16 cellular contexts compared by ENCODE assay signal in genomic region chr10:119535837-119536507, GRCh38. TPM values are rescaled to one million over a fixed set of nuclear protein-coding genes. Genes with fewer than 3 reads are reported as not detected.
DNase-seq lines count a peak whose midpoint lies in the region; ATAC-seq and TF ChIP-seq lines count a peak whose summit lies in the region.
"Had no signal": no experiment of that assay in that cellular context is flagged by ENCODE, and none has a peak within 500 bp of the region (broad histone marks: within the 10 kb centered on the region; RNA-seq: fewer than 3 reads in every experiment).

No MANE protein-coding gene starts in this region.

- peak overlapping the region; percentile 25 for H3K4me3 Mint-ChIP-seq in activated T-cell treated with anti-CD3 and anti-CD28 coated beads, Interleukin-2, amount 50 U/mL, for 4 hours
- peak overlapping the region; percentile 89 for H3K4me3 Mint-ChIP-seq in activated CD8-positive, alpha-beta T cell treated with anti-CD3 and anti-CD28 coated beads, Interleukin-2, amount 10 ng/mL, durations not matched to agents 7 days and 5 days
- H3K4me3 Mint-ChIP-seq: naive B cell had no signal

- peak; percentile 57 to 58 for ATAC-seq in activated T-cell treated with anti-CD3 and anti-CD28 coated beads, Interleukin-2, amount 50 U/mL, for 4 hours
- no peak for ATAC-seq in activated CD8-positive, alpha-beta T cell treated with anti-CD3 and anti-CD28 coated beads, Interleukin-2, amount 10 ng/mL, durations not matched to agents 7 days and 5 days
- ATAC-seq in lower lobe of right lung, result no peak
- ATAC-seq: left lobe of liver had no signal

- no peaks in the 10 kb centered on the region for H3K27me3 Mint-ChIP-seq in activated T-cell treated with anti-CD3 and anti-CD28 coated beads, Interleukin-2, amount 50 U/mL, for 4 hours (ENCODE audit: low read depth)
- H3K27me3 Mint-ChIP-seq in activated CD8-positive, alpha-beta T cell treated with anti-CD3 and anti-CD28 coated beads, Interleukin-2, amount 10 ng/mL, durations not matched to agents 7 days and 5 days (ENCODE audit: low read depth), result no peaks in the 10 kb centered on the region
- H3K27me3 Mint-ChIP-seq: naive B cell had no signal

- no peak for DNase-seq in activated T-cell treated with anti-CD3 and anti-CD28 coated beads, Interleukin-2, amount 50 U/mL, for 4 hours
- no peak for DNase-seq in activated T-cell treated with anti-CD3 and anti-CD28 coated beads, Interleukin-2, amount 50 U/mL, for 1 hour
- DNase-seq in activated CD8-positive, alpha-beta T cell treated with anti-CD3 and anti-CD28 coated beads, Interleukin-2, amount 10 ng/mL, durations not matched to agents 7 days and 5 days, result no peak
- DNase-seq in brain microvascular endothelial cell, result no peak
- DNase-seq in NCI-H187 treated with DMSO at 0.1 percent for 48 hours (lab: John Stamatoyannopoulos, UW), result no peak
- DNase-seq in lower lobe of right lung, result no peak
- DNase-seq: Karpas-422; naive B cell; NCI-H1436; NCI-H446; stimulated activated CD4-positive, alpha-beta T cell treated with anti-CD3 and anti-CD28 coated beads, Interleukin-2, amount 100 ng/mL, for 24 hours; upper lobe of left lung had no signal

- intact Hi-C loops in lower lobe of right lung (cut with DNase I), result no loop called here

- H3K27ac Mint-ChIP-seq in activated CD8-positive, alpha-beta T cell treated with anti-CD3 and anti-CD28 coated beads, Interleukin-2, amount 10 ng/mL, durations not matched to agents 7 days and 5 days, result peak overlapping the region; percentile 94

- H3K4me1 ChIP-seq in muscle layer of colon (ENCODE audit: insufficient read depth, low read length) (peaks cover 78% of the 10 kb centered on the region), stomach smooth muscle (ENCODE audit: control insufficient read depth, insufficient read depth, low read length) (peaks cover 50% of the 10 kb centered on the region), lower lobe of right lung (peaks cover 22% of the 10 kb centered on the region)

- no peak for TF ChIP-seq CTCF in brain microvascular endothelial cell (IDR thresholded peaks at IDR 0.05; ENCODE audit: low read depth, low read length, missing control alignments)
- no peak for TF ChIP-seq CTCF in lower lobe of right lung (IDR thresholded peaks at IDR 0.05)

- CTCF ChIA-PET in activated CD8-positive, alpha-beta T cell treated with anti-CD3 and anti-CD28 coated beads, Interleukin-2, amount 10 ng/mL, durations not matched to agents 7 days and 5 days (lab: Charles Lee), result no interaction called here

- H3K36me3 ChIP-seq in muscle layer of colon (ENCODE audit: insufficient read depth, low read length) (no peaks in the 10 kb centered on the region), stomach smooth muscle (ENCODE audit: control insufficient read depth in 2 of 2, insufficient read depth in 2 of 2, low read length in 2 of 2) (no peaks in the 10 kb centered on the region), brain microvascular endothelial cell (replicated peaks) (no peaks in the 10 kb centered on the region), lower lobe of right lung (no peaks in the 10 kb centered on the region)
- H3K36me3 ChIP-seq: SJSA1, upper lobe of left lung had no signal

- in situ Hi-C loops in brain microvascular endothelial cell (cut with HindIII; ENCODE audit: low pct_ligation_motif_present, low sequenced_read_pairs), result no loop called here

- POLR2A ChIA-PET in activated CD8-positive, alpha-beta T cell treated with anti-CD3 and anti-CD28 coated beads, Interleukin-2, amount 10 ng/mL, durations not matched to agents 7 days and 5 days (lab: Charles Lee), result no interaction called here

- H3K9ac ChIP-seq in muscle layer of colon (ENCODE audit: low read length) (no peak overlapping the region), stomach smooth muscle (ENCODE audit: low read length in 2 of 2) (no peak overlapping the region)

- H3K27me3 ChIP-seq in muscle layer of colon (ENCODE audit: control insufficient read depth in 1 of 2, insufficient read depth in 2 of 2, low read length in 2 of 2) (no peaks in the 10 kb centered on the region), stomach smooth muscle (ENCODE audit: control insufficient read depth in 1 of 2, insufficient read depth in 2 of 2, low read length in 2 of 2) (no peaks in the 10 kb centered on the region), brain microvascular endothelial cell (replicated peaks) (no peaks in the 10 kb centered on the region), lower lobe of right lung (ENCODE audit: low read depth) (no peaks in the 10 kb centered on the region)
- H3K27me3 ChIP-seq: SJSA1, upper lobe of left lung had no signal

- no peaks in the 10 kb centered on the region for H3K9me3 Mint-ChIP-seq in activated T-cell treated with anti-CD3 and anti-CD28 coated beads, Interleukin-2, amount 50 U/mL, for 4 hours
- no peaks in the 10 kb centered on the region for H3K9me3 Mint-ChIP-seq in activated CD8-positive, alpha-beta T cell treated with anti-CD3 and anti-CD28 coated beads, Interleukin-2, amount 10 ng/mL, durations not matched to agents 7 days and 5 days (ENCODE audit: insufficient read depth)
- H3K9me3 Mint-ChIP-seq: naive B cell had no signal

- H3K27ac ChIP-seq in muscle layer of colon (ENCODE audit: low read depth, low read length), result peak overlapping the region; percentile 62
- peak overlapping the region; percentile 1 for H3K27ac ChIP-seq in stomach smooth muscle (ENCODE audit: low read length)
- H3K27ac ChIP-seq in brain microvascular endothelial cell, result no peak overlapping the region
- H3K27ac ChIP-seq in lower lobe of right lung, result no peak overlapping the region
- H3K27ac ChIP-seq: SJSA1, upper lobe of left lung had no signal

- no peaks in the 10 kb centered on the region for H3K9me3 ChIP-seq in muscle layer of colon (ENCODE audit: low read length)
- H3K9me3 ChIP-seq in stomach smooth muscle (ENCODE audit: control insufficient read depth in 2 of 2, low read length in 2 of 2), result no peaks in the 10 kb centered on the region
- H3K9me3 ChIP-seq in lower lobe of right lung, result no peaks in the 10 kb centered on the region
- H3K9me3 ChIP-seq: SJSA1, upper lobe of left lung had no signal

- H3K36me3 Mint-ChIP-seq in activated T-cell treated with anti-CD3 and anti-CD28 coated beads, Interleukin-2, amount 50 U/mL, for 4 hours (ENCODE audit: insufficient read depth), result peaks cover 12% of the 10 kb centered on the region
- H3K36me3 Mint-ChIP-seq in activated CD8-positive, alpha-beta T cell treated with anti-CD3 and anti-CD28 coated beads, Interleukin-2, amount 10 ng/mL, durations not matched to agents 7 days and 5 days (ENCODE audit: low read depth), result peaks cover 65% of the 10 kb centered on the region
- H3K36me3 Mint-ChIP-seq: naive B cell had no signal

- H3K4me3 ChIP-seq in muscle layer of colon (ENCODE audit: low read depth in 1 of 2, low read length in 2 of 2) (no peak overlapping the region), stomach smooth muscle (ENCODE audit: low read length in 2 of 2) (no peak overlapping the region), brain microvascular endothelial cell (ENCODE audit: low read depth, low read length) (no peak overlapping the region), lower lobe of right lung (no peak overlapping the region)
- H3K4me3 ChIP-seq: SJSA1, upper lobe of left lung had no signal

- H3K4me1 Mint-ChIP-seq in activated T-cell treated with anti-CD3 and anti-CD28 coated beads, Interleukin-2, amount 50 U/mL, for 4 hours (ENCODE audit: low read depth), result peaks cover 84% of the 10 kb centered on the region
- peaks cover 79% of the 10 kb centered on the region for H3K4me1 Mint-ChIP-seq in activated CD8-positive, alpha-beta T cell treated with anti-CD3 and anti-CD28 coated beads, Interleukin-2, amount 10 ng/mL, durations not matched to agents 7 days and 5 days (ENCODE audit: low read depth)

RNA-seq across cellular contexts. Expression of gene RGS10, which starts 6.5 kb away (rescaled TPM):
- 100 to 1,000 TPM; 116 to 163 (median 137) TPM for total RNA-seq in activated T-cell treated with anti-CD3 and anti-CD28 coated beads, Interleukin-2, amount 50 U/mL, for 4 hours
- total RNA-seq in activated CD8-positive, alpha-beta T cell treated with anti-CD3 and anti-CD28 coated beads, Interleukin-2, amount 10 ng/mL, durations not matched to agents 7 days and 5 days, result 100 to 1,000 TPM; 166 TPM
- total RNA-seq in lower lobe of right lung, result 47.3 TPM

Comparison
In these comparisons a context has a peak if more than half of its experiments do, and no peak if none do; other contexts are left out.
1. ATAC-seq: peak in activated T-cell treated with anti-CD3 and anti-CD28 coated beads, Interleukin-2, amount 50 U/mL, for 4 hours (2 of 2); none in activated CD8-positive, alpha-beta T cell treated with anti-CD3 and anti-CD28 coated beads, Interleukin-2, amount 10 ng/mL, durations not matched to agents 7 days and 5 days (single experiment) and lower lobe of right lung (0 of 2).
2. H3K27ac ChIP-seq: peak in muscle layer of colon (single experiment) and stomach smooth muscle (single experiment); none in brain microvascular endothelial cell (single experiment) and lower lobe of right lung (single experiment).